Comparison of ENCODE assay signal across 1 cellular context in genomic region chr10:11882646-11883375, GRCh38.
TF ChIP-seq lines count a peak whose summit lies in the region.

No MANE protein-coding gene starts in this region.

TF ChIP-seq in HepG2, 621 proteins besides CTCF, POLR2A, EP300 and RAD21 (continued from another document):
- TF ChIP-seq, protein P1, sequence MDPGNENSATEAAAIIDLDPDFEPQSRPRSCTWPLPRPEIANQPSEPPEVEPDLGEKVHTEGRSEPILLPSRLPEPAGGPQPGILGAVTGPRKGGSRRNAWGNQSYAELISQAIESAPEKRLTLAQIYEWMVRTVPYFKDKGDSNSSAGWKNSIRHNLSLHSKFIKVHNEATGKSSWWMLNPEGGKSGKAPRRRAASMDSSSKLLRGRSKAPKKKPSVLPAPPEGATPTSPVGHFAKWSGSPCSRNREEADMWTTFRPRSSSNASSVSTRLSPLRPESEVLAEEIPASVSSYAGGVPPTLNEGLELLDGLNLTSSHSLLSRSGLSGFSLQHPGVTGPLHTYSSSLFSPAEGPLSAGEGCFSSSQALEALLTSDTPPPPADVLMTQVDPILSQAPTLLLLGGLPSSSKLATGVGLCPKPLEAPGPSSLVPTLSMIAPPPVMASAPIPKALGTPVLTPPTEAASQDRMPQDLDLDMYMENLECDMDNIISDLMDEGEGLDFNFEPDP (CRISPR knock-in tag; conservative IDR thresholded peaks at IDR 0.05) = no peak
